Comparison of ENCODE assay signal across 24 cellular contexts in the genomic region with DNA sequence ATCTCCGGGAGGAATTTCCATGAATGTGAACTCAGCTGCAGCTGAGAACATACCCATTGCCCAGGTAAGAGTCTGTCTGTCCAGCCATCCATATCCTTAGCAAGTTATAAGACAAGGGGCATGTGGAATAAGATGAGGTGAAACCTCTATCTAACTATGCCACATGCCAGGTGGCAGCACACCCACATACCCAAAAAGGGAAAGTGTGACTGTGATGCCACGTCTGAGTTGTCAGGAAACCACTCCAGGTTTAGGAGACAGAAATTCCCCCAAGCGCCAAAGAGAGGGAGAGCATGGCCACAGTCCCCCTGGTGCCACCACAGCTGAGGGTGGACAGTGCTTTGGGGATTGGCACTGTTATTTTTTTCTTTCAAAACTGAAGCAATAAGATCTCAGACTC. TPM values are rescaled to one million over a fixed set of nuclear protein-coding genes. Genes with fewer than 3 reads are reported as not detected.
A peak's percentile ranks its signal among the peaks of the same experiment; 100 is the strongest.
DNase-seq lines count a peak whose midpoint lies in the region; FAIRE-seq and TF ChIP-seq lines count a peak whose summit lies in the region.
"Had no signal": no experiment of that assay in that cellular context is flagged by ENCODE, and none has a peak within 500 bp of the region (broad histone marks: within the 10 kb centered on the region; RNA-seq: fewer than 3 reads in every experiment).

No MANE protein-coding gene starts in this region.

- H3K27me3 Mint-ChIP-seq in astrocyte (ENCODE audit: low read depth, unreplicated experiment): no peaks in the 10 kb centered on the region
- H3K27me3 Mint-ChIP-seq in osteocyte (ENCODE audit: unreplicated experiment): peaks cover 2% of the 10 kb centered on the region
- H3K27me3 Mint-ChIP-seq in immature natural killer cell (ENCODE audit: low read depth in 3 of 3): peaks cover 3 to 13% (median 4%) of the 10 kb centered on the region in 3 donors
- H3K27me3 Mint-ChIP-seq: CD4-positive, alpha-beta T cell had no signal

- H3K9me3 ChIP-seq in right atrium auricular region (no peaks in the 10 kb centered on the region), astrocyte (ENCODE audit: insufficient read depth, low read depth, low read length) (no peaks in the 10 kb centered on the region)
- H3K9me3 ChIP-seq: A549; BE2C; BLaER1 treated with 17β-estradiol and CSF1 and Interleukin-3, amounts not matched to agents 10 nM and 100 nM; HAP-1 had no signal

- H3K4me2 ChIP-seq in astrocyte (ENCODE audit: low read length): no peak overlapping the region
- H3K4me2 ChIP-seq: A549; BLaER1 treated with 17β-estradiol and CSF1 and Interleukin-3, amounts not matched to agents 10 nM and 100 nM; GM23338 had no signal

- FAIRE-seq in astrocyte (lab: Jason Lieb, UNC): no peak
- FAIRE-seq: A549, D721Med, GM12878 had no signal

- H3K36me3 ChIP-seq in right atrium auricular region (no peaks in the 10 kb centered on the region), astrocyte (ENCODE audit: insufficient read depth, low read length) (no peaks in the 10 kb centered on the region)
- H3K36me3 ChIP-seq: BE2C; BLaER1 treated with 17β-estradiol and CSF1 and Interleukin-3, amounts not matched to agents 10 nM and 100 nM; HAP-1 had no signal

- H3K4me3 ChIP-seq in right atrium auricular region (no peak overlapping the region), astrocyte (ENCODE audit: insufficient read depth, low read depth, low read length) (no peak overlapping the region)
- H3K4me3 ChIP-seq: A549; BLaER1 treated with 17β-estradiol and CSF1 and Interleukin-3, amounts not matched to agents 10 nM and 100 nM; GM12878; GM23338; HAP-1 had no signal

- H3K79me2 ChIP-seq in astrocyte (ENCODE audit: insufficient read depth, low read length): peaks cover 2% of the 10 kb centered on the region

- TF ChIP-seq CTCF in right atrium auricular region (IDR thresholded peaks at IDR 0.05): no peak
- no peak for TF ChIP-seq CTCF in astrocyte (IDR thresholded peaks at IDR 0.05; ENCODE audit: insufficient read depth, low read depth, low read length)
- TF ChIP-seq CTCF in osteocyte (IDR thresholded peaks at IDR 0.05): no peak

- intact Hi-C loops in cardiac septum (cut with DNase I): loop anchor here (10.0 kb wide), 2 partner anchors 109 to 269 kb away; no protein-coding TSS in a partner anchor

- H3K9ac ChIP-seq in astrocyte (ENCODE audit: low read length): no peak overlapping the region
- H3K9ac ChIP-seq: BLaER1 treated with 17β-estradiol and CSF1 and Interleukin-3, amounts not matched to agents 10 nM and 100 nM had no signal

- H3K9me3 Mint-ChIP-seq in astrocyte (ENCODE audit: unreplicated experiment) (peaks cover 3% of the 10 kb centered on the region), osteocyte (ENCODE audit: unreplicated experiment) (no peaks in the 10 kb centered on the region), immature natural killer cell (no peaks in the 10 kb centered on the region)
- H3K9me3 Mint-ChIP-seq: CD14-positive monocyte; CD4-positive, alpha-beta T cell; CD8-positive, alpha-beta memory T cell; HFFc6 had no signal

- H3K4me1 ChIP-seq in right atrium auricular region: peaks cover 0 to 33% of the 10 kb centered on the region in 2 donors
- peaks cover 22% of the 10 kb centered on the region for H3K4me1 ChIP-seq in astrocyte (ENCODE audit: insufficient read depth, low read length)
- H3K4me1 ChIP-seq: HAP-1 had no signal

- no peaks in the 10 kb centered on the region for H4K20me1 ChIP-seq in astrocyte (ENCODE audit: insufficient read depth, low read length)
- H4K20me1 ChIP-seq: BLaER1 treated with 17β-estradiol and CSF1 and Interleukin-3, amounts not matched to agents 10 nM and 100 nM had no signal

- H3K27ac ChIP-seq in right atrium auricular region: peak overlapping the region; percentile 85 to 91
- H3K27ac ChIP-seq in astrocyte (ENCODE audit: low read depth, low read length): no peak overlapping the region
- H3K27ac ChIP-seq: A549; BLaER1 treated with 17β-estradiol and CSF1 and Interleukin-3, amounts not matched to agents 10 nM and 100 nM had no signal

- H3K4me1 Mint-ChIP-seq in astrocyte (ENCODE audit: low read depth, unreplicated experiment) (peaks cover 38% of the 10 kb centered on the region), osteocyte (ENCODE audit: unreplicated experiment) (peaks cover 3% of the 10 kb centered on the region), immature natural killer cell (no peaks in the 10 kb centered on the region)
- H3K4me1 Mint-ChIP-seq: CD14-positive monocyte; CD8-positive, alpha-beta memory T cell had no signal

- H3K27ac Mint-ChIP-seq in astrocyte (ENCODE audit: unreplicated experiment): peak overlapping the region; percentile 34
- H3K27ac Mint-ChIP-seq in osteocyte (ENCODE audit: unreplicated experiment): no peak overlapping the region
- H3K27ac Mint-ChIP-seq in immature natural killer cell: no peak overlapping the region
- H3K27ac Mint-ChIP-seq: CD14-positive monocyte; CD4-positive, alpha-beta T cell; CD8-positive, alpha-beta memory T cell; GM23338; HFFc6 had no signal

- no peaks in the 10 kb centered on the region for H3K27me3 ChIP-seq in right atrium auricular region
- H3K27me3 ChIP-seq in astrocyte (ENCODE audit: insufficient read depth, low read length): no peaks in the 10 kb centered on the region
- H3K27me3 ChIP-seq: BE2C; BLaER1 treated with 17β-estradiol and CSF1 and Interleukin-3, amounts not matched to agents 10 nM and 100 nM had no signal

- H3K36me3 Mint-ChIP-seq in astrocyte (ENCODE audit: low read depth, unreplicated experiment) (peaks cover 7% of the 10 kb centered on the region), osteocyte (ENCODE audit: unreplicated experiment) (no peaks in the 10 kb centered on the region), immature natural killer cell (no peaks in the 10 kb centered on the region)
- H3K36me3 Mint-ChIP-seq: CD14-positive monocyte; CD8-positive, alpha-beta memory T cell had no signal

- H2AFZ ChIP-seq in astrocyte (ENCODE audit: low read depth, low read length): no peak overlapping the region
- H2AFZ ChIP-seq: GM23338 had no signal

- H3K4me3 Mint-ChIP-seq in astrocyte (ENCODE audit: unreplicated experiment): no peak overlapping the region
- no peak overlapping the region for H3K4me3 Mint-ChIP-seq in osteocyte (ENCODE audit: unreplicated experiment)
- no peak overlapping the region for H3K4me3 Mint-ChIP-seq in immature natural killer cell
- H3K4me3 Mint-ChIP-seq: CD14-positive monocyte; CD4-positive, alpha-beta T cell; CD8-positive, alpha-beta memory T cell; GM23338; HFFc6 had no signal

- no peak for DNase-seq in right atrium auricular region (ENCODE audit: low spot score)
- DNase-seq in cardiac septum (ENCODE audit: low spot score): no peak
- DNase-seq in astrocyte (ENCODE audit: low read depth): no peak
- peak; percentile 44 for DNase-seq in osteocyte (ENCODE audit: extremely low spot score, unreplicated experiment)
- DNase-seq in immature natural killer cell: no peak
- no peak for DNase-seq in activated effector memory CD4-positive, alpha-beta T cell treated with anti-CD3 and anti-CD28 coated beads, Interleukin-2, amount 50 U/mL, for 16 hours
- DNase-seq: 8988T; ACHN; AML-193; BE2C; CD4-positive, alpha-beta T cell; CD8-positive, alpha-beta memory T cell; DMS 273 treated with DMSO at 0.1 percent for 48 hours; DMS79; EL; GDM1; HFFc6 had no signal

RNA-seq across cellular contexts. Expression of gene SYNDIG1, which starts 36.7 kb away (rescaled TPM):
- total RNA-seq in right atrium auricular region: 10 to 100 TPM; 21.7 to 38.1 TPM
- 17.6 TPM for total RNA-seq in cardiac septum
- 5.7 and 8.7 TPM in 2 replicates for total RNA-seq in astrocyte
- 0.40 and 0.94 TPM in 2 replicates for total RNA-seq in osteocyte
- not detected for polyA plus RNA-seq in immature natural killer cell
- total RNA-seq: CD4-positive, alpha-beta T cell; CD8-positive, alpha-beta memory T cell; GM12878 had no signal
- polyA plus RNA-seq: CD14-positive monocyte; CD8-positive, alpha-beta memory T cell; GM12878 had no signal
